In the genomic region with DNA sequence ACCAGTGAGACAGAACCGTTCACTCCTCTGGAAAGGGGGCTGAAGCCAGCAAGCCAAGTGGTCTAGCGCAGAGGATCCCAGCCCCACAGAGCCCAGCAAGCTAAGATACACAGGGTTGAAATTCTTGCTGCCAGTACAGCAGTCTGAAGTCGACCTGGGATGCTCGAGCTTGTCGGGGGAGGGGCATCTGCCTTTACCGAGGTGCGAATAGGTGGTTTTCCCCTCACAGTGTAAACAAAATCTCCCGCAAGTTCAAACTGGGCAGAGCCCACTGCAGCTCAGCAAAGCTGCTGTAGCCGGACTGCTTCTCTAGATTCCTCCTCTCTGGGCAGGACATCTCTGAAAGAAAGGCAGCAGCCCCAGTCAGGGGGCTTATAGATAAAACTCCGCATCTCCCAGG, we compare ENCODE assay signal across 1 cellular context.
TF ChIP-seq lines count a peak whose summit lies in the region.

No MANE protein-coding gene starts in this region.

TF ChIP-seq in GM23338, 12 proteins besides CTCF, POLR2A, EP300 and RAD21 (continued from another document):
- TF ChIP-seq JUNB (IDR thresholded peaks at IDR 0.05; ENCODE audit: unreplicated experiment) (no peak), EZH2 (IDR thresholded peaks at IDR 0.05; ENCODE audit: low read depth, unreplicated experiment) (no peak), ZNF331 (CRISPR knock-in tag; IDR thresholded peaks at IDR 0.05; ENCODE audit: low read depth) (no peak), STAT1 (IDR thresholded peaks at IDR 0.05; ENCODE audit: unreplicated experiment) (no peak)
- TF ChIP-seq, protein P1, sequence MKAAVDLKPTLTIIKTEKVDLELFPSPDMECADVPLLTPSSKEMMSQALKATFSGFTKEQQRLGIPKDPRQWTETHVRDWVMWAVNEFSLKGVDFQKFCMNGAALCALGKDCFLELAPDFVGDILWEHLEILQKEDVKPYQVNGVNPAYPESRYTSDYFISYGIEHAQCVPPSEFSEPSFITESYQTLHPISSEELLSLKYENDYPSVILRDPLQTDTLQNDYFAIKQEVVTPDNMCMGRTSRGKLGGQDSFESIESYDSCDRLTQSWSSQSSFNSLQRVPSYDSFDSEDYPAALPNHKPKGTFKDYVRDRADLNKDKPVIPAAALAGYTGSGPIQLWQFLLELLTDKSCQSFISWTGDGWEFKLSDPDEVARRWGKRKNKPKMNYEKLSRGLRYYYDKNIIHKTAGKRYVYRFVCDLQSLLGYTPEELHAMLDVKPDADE (IDR thresholded peaks at IDR 0.05) = no peak
